ENCODE assay signal across 8 cellular contexts in genomic region chr7:33128990-33129805, GRCh38. TPM values are rescaled to one million over a fixed set of nuclear protein-coding genes. Genes with fewer than 3 reads are reported as not detected.
A peak's percentile ranks its signal among the peaks of the same experiment; 100 is the strongest.
DNase-seq lines count a peak whose midpoint lies in the region; ATAC-seq, FAIRE-seq and TF ChIP-seq lines count a peak whose summit lies in the region.

TSS of gene BBS9 (plus strand) at chr7:33129564. CDS start at chr7:33146253, 16,689 bp downstream.

- H3K4me3 ChIP-seq in AG09309 (ENCODE audit: control insufficient read depth, low read depth, low read length) (peak within 1 kb of the TSS; percentile 66), WI38 (ENCODE audit: low read depth, low read length) (peak within 1 kb of the TSS; percentile 88), cardiac fibroblast (replicated peaks in 1 of 2; ENCODE audit: low read depth in 2 of 2, low read length in 2 of 2) (peak within 1 kb of the TSS; percentile 90 to 91), small intestine (ENCODE audit: low read depth in 1 of 2, low read length in 2 of 2) (peak within 1 kb of the TSS; percentile 59 to 88)

- peak; percentile 100 for ATAC-seq in GM18909 (IDR thresholded peaks at IDR 0.05; ENCODE audit: poor library complexity, unreplicated experiment)
- peak; percentile 100 for ATAC-seq in HG03159 (IDR thresholded peaks at IDR 0.05; ENCODE audit: unreplicated experiment)

- DNase-seq in AG09309 (ENCODE audit: low read depth), result peak; percentile 70
- DNase-seq in NCI-H2227 (lab: John Stamatoyannopoulos, UW; ENCODE audit: unreplicated experiment), result peak; percentile 94
- DNase-seq in cardiac fibroblast (ENCODE audit: low read depth in 2 of 2), result peak; percentile 95 to 96
- peak; percentile 95 for DNase-seq in iPS-NIHi7 (ENCODE audit: extremely low spot score)
- DNase-seq in small intestine, result peak; percentile 96

- no peak for FAIRE-seq in small intestine (lab: Jason Lieb, UNC)

- H3K4me1 ChIP-seq in small intestine (ENCODE audit: control insufficient read depth in 2 of 2, insufficient read depth in 1 of 2, low read depth in 1 of 2, low read length in 1 of 2), result no peaks in the 10 kb centered on the region

- no peaks in the 10 kb centered on the region for H3K9me3 ChIP-seq in small intestine (ENCODE audit: control insufficient read depth, low read depth)

- H3K27ac ChIP-seq in small intestine (ENCODE audit: low read depth in 1 of 2, low read length in 1 of 2), result peak within 1 kb of the TSS; percentile 77 to 94

- no peaks in the 10 kb centered on the region for H3K27me3 ChIP-seq in small intestine (ENCODE audit: control insufficient read depth in 2 of 2, insufficient read depth in 2 of 2, low read length in 2 of 2)

- TF ChIP-seq CTCF in AG09309 (IDR thresholded peaks at IDR 0.05; ENCODE audit: control insufficient read depth, insufficient read depth, low read depth, low read length, missing control alignments), result no peak
- no peak for TF ChIP-seq CTCF in WI38 (IDR thresholded peaks at IDR 0.05; ENCODE audit: low read depth, low read length)
- no peak for TF ChIP-seq CTCF in cardiac fibroblast (IDR thresholded peaks at IDR 0.05; ENCODE audit: low read depth, low read length)

- 0% methylated on average over 52 to 57 of the region's 57 CpGs for WGBS in small intestine, 3 donors

- H3K36me3 ChIP-seq in small intestine (ENCODE audit: control insufficient read depth in 2 of 2, insufficient read depth in 2 of 2, low read length in 2 of 2), result no peaks in the 10 kb centered on the region

RNA-seq across cellular contexts. Expression of gene BBS9, which starts in this region (rescaled TPM):
- polyA plus RNA-seq in small intestine, result 1 to 10 TPM; 2.0 to 3.5 (median 2.4) TPM

Comparison
In these comparisons a context has a peak if more than half of its experiments do, and no peak if none do; other contexts are left out.
1. Peak in every context shown above with its lines: DNase-seq, ATAC-seq, H3K4me3 ChIP-seq and H3K27ac ChIP-seq.